In genomic region chr10:21514101-21514807, GRCh38 we compare ENCODE assay signal across 1 cellular context.
TF ChIP-seq lines count a peak whose summit lies in the region.

No MANE protein-coding gene starts in this region.

TF ChIP-seq in K562, 482 proteins besides CTCF, POLR2A, EP300 and RAD21 (continued from another document):
- TF ChIP-seq ARID3A (IDR thresholded peaks at IDR 0.05; ENCODE audit: borderline replicate concordance, low read depth, low read length) (no peak), CBFA2T2 (conservative IDR thresholded peaks at IDR 0.05) (no peak), SOX6 (IDR thresholded peaks at IDR 0.05) (peak; percentile 81), FOXJ2 (tag; IDR thresholded peaks at IDR 0.05) (no peak), ZNF23 (CRISPR knock-in tag; IDR thresholded peaks at IDR 0.05) (no peak), SMARCA4 (IDR thresholded peaks at IDR 0.05) (no peak), KLF10 (CRISPR knock-in tag; IDR thresholded peaks at IDR 0.05) (no peak), ZNF121 (CRISPR knock-in tag; conservative IDR thresholded peaks at IDR 0.05) (peak; percentile 47; the same call in 1 of the 2 replicates), SLC30A9 (CRISPR knock-in tag; IDR thresholded peaks at IDR 0.05) (no peak), DEAF1 (CRISPR knock-in tag; IDR thresholded peaks at IDR 0.05) (no peak), ZNF780A (CRISPR knock-in tag; IDR thresholded peaks at IDR 0.05) (no peak), CSDE1 (IDR thresholded peaks at IDR 0.05) (no peak)
